Comparison of ENCODE assay signal across 8 cellular contexts in genomic region chr11:47409440-47410403, GRCh38. TPM values are rescaled to one million over a fixed set of nuclear protein-coding genes. Genes with fewer than 3 reads are reported as not detected.
DNase-seq lines count a peak whose midpoint lies in the region; ATAC-seq and TF ChIP-seq lines count a peak whose summit lies in the region.

No MANE protein-coding gene starts in this region.

- ATAC-seq in IMR-90 (ENCODE audit: low read depth): no peak
- ATAC-seq in central memory CD8-positive, alpha-beta T cell (replicated peaks; ENCODE audit: extremely low read depth, poor library complexity, severe bottlenecking): no peak
- ATAC-seq in naive thymus-derived CD4-positive, alpha-beta T cell: no peak

- H3K4me2 ChIP-seq in IMR-90 (ENCODE audit: low read depth, low read length): peak overlapping the region; percentile 86

- no peak; the same call in 1 of the 2 replicates for TF ChIP-seq POLR2A in IMR-90 (IDR thresholded peaks at IDR 0.05; ENCODE audit: low read depth, low read length)

- H3K9ac ChIP-seq in IMR-90 (ENCODE audit: low read depth, low read length): peak overlapping the region; percentile 97

- TF ChIP-seq CTCF in AG04450 (IDR thresholded peaks at IDR 0.05; ENCODE audit: low read depth, low read length) (no peak), IMR-90 (conservative IDR thresholded peaks at IDR 0.05; ENCODE audit: low read depth, low read length) (no peak)

- H4K8ac ChIP-seq in IMR-90 (ENCODE audit: low read depth in 2 of 2, low read length in 2 of 2): peak overlapping the region; percentile 94 to 95; a peak in 3 of 4 replicates

- POLR2A ChIA-PET in AG04450 (lab: Yijun Ruan, JAX): interaction anchor here (0.6 to 2.0 kb wide), 8 partner anchors 9 to 170 kb away, joined by 3 to 13 read pairs (median 4); partner anchors contain the start of gene PSMC3
- POLR2A ChIA-PET in IMR-90 (lab: Charles Lee; ENCODE audit: unreplicated experiment): no interaction called here
- POLR2A ChIA-PET in naive thymus-derived CD4-positive, alpha-beta T cell (lab: Charles Lee): interaction anchor here (0.6 to 4.3 kb wide), 4 partner anchors 10 to 160 kb away, joined by 3 to 40 read pairs (median 16); no protein-coding TSS in a partner anchor

- peak overlapping the region; percentile 98 for H4K91ac ChIP-seq in IMR-90 (ENCODE audit: insufficient read depth, low read depth, low read length)

- peak overlapping the region; percentile 74 for H4K5ac ChIP-seq in IMR-90 (ENCODE audit: low read depth, low read length)

- WGBS in IMR-90 (ENCODE audit: extremely low coverage in 2 of 2, insufficient read length in 1 of 2), 2 experiments: 82% methylated on average over 18 of the region's 32 CpGs; no CpG with 5 or more reads in 1 of the 2 experiments

- H3K27me3 Mint-ChIP-seq in central memory CD8-positive, alpha-beta T cell: no peaks in the 10 kb centered on the region
- no peaks in the 10 kb centered on the region for H3K27me3 Mint-ChIP-seq in naive thymus-derived CD4-positive, alpha-beta T cell

- peak overlapping the region; percentile 9; the same call in 1 of the 2 replicates for H2BK20ac ChIP-seq in IMR-90 (ENCODE audit: low read depth, low read length)

- H3K27ac ChIP-seq in AG04450 (ENCODE audit: low read depth, low read length) (peak overlapping the region; percentile 98), IMR-90 (ENCODE audit: insufficient read depth, low read length) (peak overlapping the region; percentile 98)
- peak overlapping the region; percentile 83 for H3K27ac ChIP-seq in naive thymus-derived CD4-positive, alpha-beta T cell (ENCODE audit: low read depth, low read length)

- H3K4me1 Mint-ChIP-seq in central memory CD8-positive, alpha-beta T cell: peaks cover 38% of the 10 kb centered on the region
- H3K4me1 Mint-ChIP-seq in naive thymus-derived CD4-positive, alpha-beta T cell: peaks cover 4 to 28% (median 21%) of the 10 kb centered on the region in 7 donors

- H3K9me3 ChIP-seq in AG04450 (ENCODE audit: control insufficient read depth, insufficient read depth, low read length) (no peaks in the 10 kb centered on the region; the same call in 1 of the 2 replicates), IMR-90 (ENCODE audit: control insufficient read depth, insufficient read depth, low read length) (no peaks in the 10 kb centered on the region)
- no peaks in the 10 kb centered on the region for H3K9me3 ChIP-seq in naive thymus-derived CD4-positive, alpha-beta T cell (ENCODE audit: control insufficient read depth in 2 of 3, low read length in 3 of 3)

- H3K14ac ChIP-seq in IMR-90 (replicated peaks; ENCODE audit: low read depth, low read length): peak overlapping the region; percentile 100

- intact Hi-C loops in IMR-90 (cut with micrococcal nuclease): loop anchor here (5.0 kb wide), 2 partner anchors 152 to 208 kb away; partner anchors contain the start of gene NR1H3
- intact Hi-C loops in naive thymus-derived CD4-positive, alpha-beta T cell (cut with micrococcal nuclease): loop anchor here (2.0 to 10.0 kb wide), 4 partner anchors 195 to 582 kb away; partner anchors contain the start of genes ARFGAP2 (in 1 of the 2), CSTPP1 (in 1 of the 2) and DDB2 (in 1 of the 2)

- H3K9me1 ChIP-seq in IMR-90 (ENCODE audit: insufficient read depth, low read length): peaks cover 14% of the 10 kb centered on the region

- peak overlapping the region; percentile 91 for H2AFZ ChIP-seq in IMR-90 (replicated peaks; ENCODE audit: low read length, poor library complexity)

- H3K27me3 ChIP-seq in AG04450 (ENCODE audit: control insufficient read depth, insufficient read depth, low read length): no peaks in the 10 kb centered on the region
- H3K27me3 ChIP-seq in IMR-90 (ENCODE audit: control insufficient read depth, insufficient read depth, low read length): no peaks in the 10 kb centered on the region
- H3K27me3 ChIP-seq in naive thymus-derived CD4-positive, alpha-beta T cell (ENCODE audit: control insufficient read depth in 2 of 2, insufficient read depth in 2 of 2, low read length in 2 of 2): no peaks in the 10 kb centered on the region

- H3K4me3 ChIP-seq in AG04450 (ENCODE audit: low read depth, low read length) (peak overlapping the region; percentile 95), IMR-90 (ENCODE audit: insufficient read depth, low read depth, low read length) (peak overlapping the region; percentile 82)
- H3K4me3 ChIP-seq in naive thymus-derived CD4-positive, alpha-beta T cell (ENCODE audit: low read length): peak overlapping the region; percentile 71

- DNase-seq in AG04450 (ENCODE audit: low read depth, low spot score) (no peak), IMR-90 (no peak), HT-29 (ENCODE audit: low spot score) (no peak), NCI-H524 (lab: John Stamatoyannopoulos, UW) (no peak), NCI-H1105 treated with DMSO at 0.1 percent for 48 hours (lab: John Stamatoyannopoulos, UW) (no peak)
- no peak for DNase-seq in central memory CD8-positive, alpha-beta T cell (ENCODE audit: low spot score in 2 of 2)
- DNase-seq in naive thymus-derived CD4-positive, alpha-beta T cell: no peak
- DNase-seq in effector CD8-positive, alpha-beta T cell (lab: John Stamatoyannopoulos, UW): no peak

- in situ Hi-C loops in IMR-90 (cut with MboI; ENCODE audit: low sequenced_read_pairs): no loop called here

- H3K4ac ChIP-seq in IMR-90 (ENCODE audit: low read depth, low read length): peak overlapping the region; percentile 99

- peaks cover 14% of the 10 kb centered on the region for H3K36me3 Mint-ChIP-seq in central memory CD8-positive, alpha-beta T cell (ENCODE audit: insufficient read depth)
- peaks cover 0 to 8% (median 0%) of the 10 kb centered on the region in 5 donors for H3K36me3 Mint-ChIP-seq in naive thymus-derived CD4-positive, alpha-beta T cell

- H3K27ac Mint-ChIP-seq in central memory CD8-positive, alpha-beta T cell (ENCODE audit: low read depth): peak overlapping the region; percentile 99
- H3K27ac Mint-ChIP-seq in naive thymus-derived CD4-positive, alpha-beta T cell: peak overlapping the region; percentile 88 to 96 (median 92)

- peak overlapping the region; percentile 89 for H2BK120ac ChIP-seq in IMR-90 (ENCODE audit: low read depth, low read length)

- peak overlapping the region; percentile 96 for H3K4me3 Mint-ChIP-seq in central memory CD8-positive, alpha-beta T cell
- peak overlapping the region; percentile 87 to 99 (median 91) for H3K4me3 Mint-ChIP-seq in naive thymus-derived CD4-positive, alpha-beta T cell

- peak overlapping the region; percentile 12; the same call in 2 of the 3 replicates for H2BK15ac ChIP-seq in IMR-90 (ENCODE audit: low read depth, low read length)

- H3K18ac ChIP-seq in IMR-90 (ENCODE audit: low read depth, low read length): peak overlapping the region; percentile 77

- H3K23ac ChIP-seq in IMR-90 (ENCODE audit: low read depth, low read length): peak overlapping the region; percentile 97

- BruUV-seq in IMR-90 (replicated peaks; lab: Mats Ljungman, UMichigan): no TSS peak

- peak overlapping the region; percentile 99 for H2AK5ac ChIP-seq in IMR-90 (ENCODE audit: low read depth, low read length)

- dilution Hi-C loops in IMR-90 (cut with HindIII; ENCODE audit: low sequenced_read_pairs, unreplicated experiment): no loop called here

- TF ChIP-seq RAD21 in IMR-90 (IDR thresholded peaks at IDR 0.05; ENCODE audit: low read length): no peak

- no peaks in the 10 kb centered on the region for H3K9me3 Mint-ChIP-seq in central memory CD8-positive, alpha-beta T cell
- H3K9me3 Mint-ChIP-seq in naive thymus-derived CD4-positive, alpha-beta T cell: no peaks in the 10 kb centered on the region

- H2AK9ac ChIP-seq in IMR-90 (replicated peaks; ENCODE audit: low read depth, low read length, poor library complexity): peak overlapping the region; percentile 100

- peak overlapping the region; percentile 94 for H2BK5ac ChIP-seq in IMR-90 (ENCODE audit: low read depth, low read length, poor library complexity, severe bottlenecking)

- H3K36me3 ChIP-seq in IMR-90 (ENCODE audit: control insufficient read depth, insufficient read depth, low read length): peaks cover 35% of the 10 kb centered on the region
- peaks cover 0 to 26% (median 0%) of the 10 kb centered on the region in 3 experiments for H3K36me3 ChIP-seq in naive thymus-derived CD4-positive, alpha-beta T cell (ENCODE audit: control insufficient read depth in 2 of 3, insufficient read depth in 3 of 3, low read length in 3 of 3)

- H3K4me1 ChIP-seq in IMR-90 (ENCODE audit: control insufficient read depth, insufficient read depth, low read length): peaks cover 35% of the 10 kb centered on the region
- peaks cover 8 to 13% of the 10 kb centered on the region in 2 donors for H3K4me1 ChIP-seq in naive thymus-derived CD4-positive, alpha-beta T cell (ENCODE audit: control insufficient read depth in 2 of 2, insufficient read depth in 2 of 2, low read length in 2 of 2)

- peak overlapping the region; percentile 93 for H3K56ac ChIP-seq in IMR-90 (ENCODE audit: extremely low read depth, insufficient read depth, low read length)

- H3K79me1 ChIP-seq in IMR-90 (ENCODE audit: low read depth in 1 of 2, low read length in 2 of 2): peaks cover 7 to 57% of the 10 kb centered on the region in 2 experiments; a peak in 3 of 4 replicates

- peaks cover 24% of the 10 kb centered on the region; the same call in 1 of the 2 replicates for H4K20me1 ChIP-seq in IMR-90 (ENCODE audit: insufficient read depth, low read length)

- CTCF ChIA-PET in AG04450 (lab: Charles Lee): interaction anchor here (0.9 to 4.4 kb wide), 4 partner anchors 17 to 208 kb away, joined by 3 to 23 read pairs (median 4); partner anchors contain the start of gene NR1H3
- CTCF ChIA-PET in IMR-90 (lab: Yijun Ruan, JAX): no interaction called here
- CTCF ChIA-PET in naive thymus-derived CD4-positive, alpha-beta T cell (lab: Charles Lee): interaction anchor here (0.5 to 8.3 kb wide), 8 partner anchors 15 to 181 kb away, joined by 3 to 140 read pairs (median 3); partner anchors contain the start of gene PSMC3

RNA-seq across cellular contexts. Expression of gene SLC39A13, which starts 1.3 kb away (rescaled TPM):
- polyA plus RNA-seq in AG04450 (2011; rRNA removed) (54.4 and 65.9 TPM in 2 replicates), IMR-90 (2012; rRNA removed) (144 and 164 TPM in 2 replicates)
- polyA minus RNA-seq in AG04450 (2011; rRNA and poly(A)+ RNA removed): 26.2 and 33.5 TPM in 2 replicates
- total RNA-seq in IMR-90 (2012; rRNA removed): 29.2 and 32.4 TPM in 2 replicates
- 96.1 and 190 TPM in 2 replicates for polyA plus RNA-seq in IMR-90 (2012; cell fraction: cytosol; rRNA removed)
- polyA plus RNA-seq in IMR-90 (2012; cell fraction: nucleus; rRNA removed; ENCODE audit: low replicate concordance): 451 and 1,131 TPM in 2 replicates
- total RNA-seq in naive thymus-derived CD4-positive, alpha-beta T cell: 10 to 100 TPM; 29.9 to 60.4 (median 45.1) TPM
- 10 to 100 TPM; 21.4 to 40.7 TPM for polyA plus RNA-seq in naive thymus-derived CD4-positive, alpha-beta T cell
- total RNA-seq in HT-29 (2014; rRNA removed; shearing (Covaris generic)): 56.0 and 67.0 TPM in 2 replicates

RNA-seq across cellular contexts. Expression of gene PSMC3, which starts 16.5 kb away (rescaled TPM):
- polyA plus RNA-seq in AG04450 (2011; rRNA removed) (211 and 290 TPM in 2 replicates), IMR-90 (2012; rRNA removed) (253 TPM in 2 replicates)
- polyA minus RNA-seq in AG04450 (2011; rRNA and poly(A)+ RNA removed): 169 and 172 TPM in 2 replicates
- 238 and 484 TPM in 2 replicates for total RNA-seq in IMR-90 (2012; rRNA removed)
- 146 and 163 TPM in 2 replicates for polyA plus RNA-seq in IMR-90 (2012; cell fraction: cytosol; rRNA removed)
- 79.5 and 128 TPM in 2 replicates for polyA plus RNA-seq in IMR-90 (2012; cell fraction: nucleus; rRNA removed; ENCODE audit: low replicate concordance)
- 100 to 1,000 TPM in 1 of 5 experiments, 10 to 100 TPM in 4; 42.2 to 149 (median 51.3) TPM for total RNA-seq in naive thymus-derived CD4-positive, alpha-beta T cell
- polyA plus RNA-seq in naive thymus-derived CD4-positive, alpha-beta T cell: 100 to 1,000 TPM; 106 to 128 TPM
- total RNA-seq in HT-29 (2014; rRNA removed; shearing (Covaris generic)): 206 and 222 TPM in 2 replicates

RNA-seq across cellular contexts. Expression of gene SPI1, which starts 31.4 kb away (rescaled TPM):
- polyA plus RNA-seq in AG04450 (2011; rRNA removed) (not detected in 2 replicates), IMR-90 (2012; rRNA removed) (not detected in 2 replicates)
- polyA minus RNA-seq in AG04450 (2011; rRNA and poly(A)+ RNA removed): not detected in 2 replicates
- not detected in 2 replicates for total RNA-seq in IMR-90 (2012; rRNA removed)
- 0.03 TPM in 1 of 2 replicates, not detected in the other for polyA plus RNA-seq in IMR-90 (2012; cell fraction: cytosol; rRNA removed)
- not detected in 2 replicates for polyA plus RNA-seq in IMR-90 (2012; cell fraction: nucleus; rRNA removed; ENCODE audit: low replicate concordance)
- total RNA-seq in naive thymus-derived CD4-positive, alpha-beta T cell: 100 to 1,000 TPM in 1 of 5 experiments, 10 to 100 TPM in 1, 1 to 10 TPM in 2, not detected in 1; 5.0 to 247 (median 17.8) TPM
- under 1 TPM in 1 of 2 donors, not detected in 1; 0.27 TPM for polyA plus RNA-seq in naive thymus-derived CD4-positive, alpha-beta T cell
- total RNA-seq in HT-29 (2014; rRNA removed; shearing (Covaris generic)): not detected in 2 replicates

RNA-seq across cellular contexts. Expression of gene RAPSN, which starts 39.2 kb away (rescaled TPM):
- polyA plus RNA-seq in AG04450 (2011; rRNA removed) (0.09 TPM in 1 of 2 replicates, not detected in the other), IMR-90 (2012; rRNA removed) (0.03 and 0.09 TPM in 2 replicates)
- polyA minus RNA-seq in AG04450 (2011; rRNA and poly(A)+ RNA removed): 0.46 TPM in 1 of 2 replicates, not detected in the other
- not detected in 2 replicates for total RNA-seq in IMR-90 (2012; rRNA removed)
- polyA plus RNA-seq in IMR-90 (2012; cell fraction: cytosol; rRNA removed): 0.03 and 0.08 TPM in 2 replicates
- 0.19 and 0.51 TPM in 2 replicates for polyA plus RNA-seq in IMR-90 (2012; cell fraction: nucleus; rRNA removed; ENCODE audit: low replicate concordance)
- total RNA-seq in naive thymus-derived CD4-positive, alpha-beta T cell: 1 to 10 TPM in 4 of 5 experiments, under 1 TPM in 1; 0.99 to 1.7 (median 1.4) TPM
- not detected for polyA plus RNA-seq in naive thymus-derived CD4-positive, alpha-beta T cell
- total RNA-seq in HT-29 (2014; rRNA removed; shearing (Covaris generic)): not detected in 2 replicates

RNA-seq across cellular contexts. Expression of gene MYBPC3, which starts 57.2 kb away (rescaled TPM):
- polyA plus RNA-seq in AG04450 (2011; rRNA removed): not detected in 2 replicates
- not detected in 2 replicates for polyA minus RNA-seq in AG04450 (2011; rRNA and poly(A)+ RNA removed)
- not detected in 2 replicates for total RNA-seq in IMR-90 (2012; rRNA removed)
- not detected in 2 replicates for polyA plus RNA-seq in IMR-90 (2012; rRNA removed)
- not detected in 2 replicates for polyA plus RNA-seq in IMR-90 (2012; cell fraction: cytosol; rRNA removed)
- not detected in 2 replicates for polyA plus RNA-seq in IMR-90 (2012; cell fraction: nucleus; rRNA removed; ENCODE audit: low replicate concordance)
- under 1 TPM in 2 of 5 experiments, not detected in 3; 0.16 to 0.86 TPM for total RNA-seq in naive thymus-derived CD4-positive, alpha-beta T cell
- not detected for polyA plus RNA-seq in naive thymus-derived CD4-positive, alpha-beta T cell
- 0.05 TPM in 1 of 2 replicates, not detected in the other for total RNA-seq in HT-29 (2014; rRNA removed; shearing (Covaris generic))
